ENCODE assay signal across 8 cellular contexts in genomic region chr19:36141039-36141914, GRCh38. TPM values are rescaled to one million over a fixed set of nuclear protein-coding genes. Genes with fewer than 3 reads are reported as not detected.
A peak's percentile ranks its signal among the peaks of the same experiment; 100 is the strongest.
DNase-seq lines count a peak whose midpoint lies in the region; ATAC-seq and TF ChIP-seq lines count a peak whose summit lies in the region.

No MANE protein-coding gene starts in this region.

- H3K27ac ChIP-seq in liver (ENCODE audit: low read depth in 1 of 2, low read length in 2 of 2), result peak overlapping the region; percentile 98 to 99

- H3K9ac ChIP-seq in liver (ENCODE audit: low read depth in 1 of 2, low read length in 2 of 2), result no peak overlapping the region

- peak; percentile 79 for DNase-seq in NK-92 treated with Interleukin-12 subunit alpha and Interleukin-12 subunit beta, amount 100 ng/mL, for 24 hours (lab: John Stamatoyannopoulos, UW)
- no peak for DNase-seq in NK-92 (lab: John Stamatoyannopoulos, UW; ENCODE audit: unreplicated experiment)
- DNase-seq in NCI-H748 (lab: John Stamatoyannopoulos, UW; ENCODE audit: unreplicated experiment), result peak; percentile 92
- peak; percentile 88 to 91 for DNase-seq in activated CD4-positive, alpha-beta T cell treated with anti-CD3 and anti-CD28 coated beads, Interleukin-2, amount 50 U/mL, for 4 hours
- peak; percentile 90 for DNase-seq in dermis blood vessel endothelial cell
- peak; percentile 85 for DNase-seq in stimulated activated CD4-positive, alpha-beta T cell treated with anti-CD3 and anti-CD28 coated beads, Interleukin-2, amount 100 ng/mL, for 4 hours (ENCODE audit: low read depth)

- 24% methylated on average over 42 of the region's 42 CpGs for whole genome bisulfite sequencing in liver

- H3K27me3 ChIP-seq in liver (ENCODE audit: control insufficient read depth in 4 of 4, insufficient read depth in 4 of 4, low read length in 3 of 4), result no peaks in the 10 kb centered on the region

- peaks cover 13 to 29% (median 22%) of the 10 kb centered on the region in 4 donors for H3K36me3 ChIP-seq in liver (ENCODE audit: control insufficient read depth in 4 of 4, insufficient read depth in 3 of 4, low read depth in 1 of 4, low read length in 3 of 4)

- peak; percentile 30 for ATAC-seq in HG03521 (IDR thresholded peaks at IDR 0.05; ENCODE audit: unreplicated experiment)

- no peak for TF ChIP-seq RAD21 in liver (IDR thresholded peaks at IDR 0.05)

- H3K9me3 ChIP-seq in liver (ENCODE audit: control insufficient read depth in 4 of 4, low read length in 3 of 4), result no peaks in the 10 kb centered on the region

- H3K4me1 ChIP-seq in liver (ENCODE audit: control insufficient read depth in 4 of 4, insufficient read depth in 4 of 4, low read length in 3 of 4), result peaks cover 4 to 14% (median 8%) of the 10 kb centered on the region in 4 donors

- TF ChIP-seq CTCF in liver (IDR thresholded peaks at IDR 0.05; ENCODE audit: low read depth, low read length, missing input control), result no peak

- peak overlapping the region in 2 of 3 donors; percentile 93 to 98 for H3K4me3 ChIP-seq in liver (ENCODE audit: low read depth in 1 of 3, low read length in 3 of 3)

TF ChIP-seq in liver, 16 proteins besides CTCF, POLR2A, EP300 and RAD21:
- TF ChIP-seq GABPA (IDR thresholded peaks at IDR 0.05 in 1 of 2, conservative IDR thresholded peaks at IDR 0.05 in 1 of 2) (no peak), SP1 (IDR thresholded peaks at IDR 0.05) (peak; percentile 14), ZBTB33 (IDR thresholded peaks at IDR 0.05) (no peak), YY1 (IDR thresholded peaks at IDR 0.05) (peak; percentile 88), EGR1 (IDR thresholded peaks at IDR 0.05; ENCODE audit: low read depth in 2 of 2) (no peak), RXRA (IDR thresholded peaks at IDR 0.05) (no peak)

RNA-seq across cellular contexts. Expression of gene CAPNS1, which starts 1.4 kb away (rescaled TPM):
- total RNA-seq in dermis blood vessel endothelial cell (314 and 443 TPM in 2 replicates), liver (100 to 1,000 TPM in 1 of 2 donors, 10 to 100 TPM in 1; 79.5 to 119 TPM)
- 100 to 1,000 TPM in 1 of 2 donors, 10 to 100 TPM in 1; 87.2 to 280 TPM for polyA plus RNA-seq in liver

RNA-seq across cellular contexts. Expression of gene COX7A1, which starts 11.0 kb away (rescaled TPM):
- total RNA-seq in dermis blood vessel endothelial cell (7.1 and 24.0 TPM in 2 replicates), liver (under 1 TPM; 0.17 to 0.33 TPM)
- polyA plus RNA-seq in liver, result 10 to 100 TPM in 1 of 2 donors, 1 to 10 TPM in 1; 2.3 to 11.4 TPM

RNA-seq across cellular contexts. Expression of gene TBCB, which starts 26.0 kb away (rescaled TPM):
- total RNA-seq in dermis blood vessel endothelial cell (201 and 226 TPM in 2 replicates), liver (10 to 100 TPM; 29.8 to 43.2 TPM)
- 10 to 100 TPM; 36.4 to 61.3 TPM for polyA plus RNA-seq in liver

RNA-seq across cellular contexts. Expression of gene POLR2I, which starts 26.6 kb away (rescaled TPM):
- total RNA-seq in dermis blood vessel endothelial cell (42.9 and 71.1 TPM in 2 replicates), liver (10 to 100 TPM; 11.4 to 82.1 TPM)
- 100 to 1,000 TPM in 1 of 2 donors, 10 to 100 TPM in 1; 40.2 to 110 TPM for polyA plus RNA-seq in liver

RNA-seq across cellular contexts. Expression of gene OVOL3, which starts 30.3 kb away (rescaled TPM):
- not detected in 2 replicates for total RNA-seq in dermis blood vessel endothelial cell
- not detected for total RNA-seq in liver
- not detected for polyA plus RNA-seq in liver
